33 cellular contexts compared by ENCODE assay signal in the genomic region with DNA sequence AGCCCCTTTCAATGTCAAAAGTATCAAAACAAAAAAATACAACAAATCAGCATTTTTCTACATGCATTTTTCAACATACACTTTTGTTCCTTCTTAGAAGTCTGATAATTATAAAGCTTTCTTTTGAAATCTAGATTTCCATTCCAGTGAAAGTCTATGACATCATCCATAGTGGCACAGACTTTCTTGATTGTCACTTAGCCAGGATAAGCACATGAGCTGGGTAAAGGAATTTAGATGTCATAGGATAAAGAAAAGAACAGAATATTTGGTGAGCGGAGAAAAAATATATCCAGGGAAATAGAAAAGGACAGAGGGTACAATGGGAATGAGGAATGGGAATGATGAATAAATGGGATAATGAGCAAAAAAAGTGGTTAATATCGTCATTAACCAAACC. TPM values are rescaled to one million over a fixed set of nuclear protein-coding genes. Genes with fewer than 3 reads are reported as not detected.
"Had no signal": no experiment of that assay in that cellular context is flagged by ENCODE, and none has a peak within 500 bp of the region (broad histone marks: within the 10 kb centered on the region; RNA-seq: fewer than 3 reads in every experiment).

No MANE protein-coding gene starts in this region.

- H3K36me3 Mint-ChIP-seq: activated CD4-positive, alpha-beta memory T cell treated with anti-CD3 and anti-CD28 coated beads for 36 hours; activated naive CD4-positive, alpha-beta T cell treated with anti-CD3 and anti-CD28 coated beads, Interleukin-2, amount 10 ng/mL, durations not matched to agents 7 days and 5 days; activated naive CD8-positive, alpha-beta T cell treated with anti-CD3 and anti-CD28 coated beads, Interleukin-2, amount 10 ng/mL, durations not matched to agents 7 days and 5 days; immature natural killer cell; naive B cell; stimulated activated effector memory CD8-positive, alpha-beta T cell treated with anti-CD3 and anti-CD28 coated beads, Interleukin-12 subunit alpha, Interleukin-12 subunit beta, amount 100 ng/mL, for 72 hours had no signal

- FAIRE-seq: kidney, small intestine, TTC549 had no signal

- H3K27ac Mint-ChIP-seq: activated CD4-positive, alpha-beta memory T cell treated with anti-CD3 and anti-CD28 coated beads for 36 hours; activated CD4-positive, alpha-beta T cell treated with anti-CD3 and anti-CD28 coated beads, Interleukin-2, amount 10 ng/mL, durations not matched to agents 24 days and 14 days; activated naive CD4-positive, alpha-beta T cell treated with anti-CD3 and anti-CD28 coated beads, Interleukin-2, amount 10 ng/mL, durations not matched to agents 7 days and 5 days; activated naive CD8-positive, alpha-beta T cell treated with anti-CD3 and anti-CD28 coated beads, Interleukin-2, amount 10 ng/mL, durations not matched to agents 7 days and 5 days; activated T-cell treated with anti-CD3 and anti-CD28 coated beads, Interleukin-2, amount 50 U/mL, for 24 hours; immature natural killer cell; naive B cell; stimulated activated effector memory CD8-positive, alpha-beta T cell treated with anti-CD3 and anti-CD28 coated beads, Interleukin-12 subunit alpha, Interleukin-12 subunit beta, amount 100 ng/mL, for 72 hours; stimulated activated naive CD8-positive, alpha-beta T cell treated with anti-CD3 and anti-CD28 coated beads, Interleukin-15, amount 100 ng/mL, for 72 hours; T-helper 1 cell treated with Interleukin-12 subunit alpha and Interleukin-12 subunit beta and Interleukin-4 antibody, amounts not matched to agents 30 μg/mL and 1 μg/mL, for 36 hours had no signal

- H3K4me1 Mint-ChIP-seq: activated CD4-positive, alpha-beta T cell treated with anti-CD3 and anti-CD28 coated beads, Interleukin-2, amount 10 ng/mL, durations not matched to agents 24 days and 14 days; activated naive CD4-positive, alpha-beta T cell treated with anti-CD3 and anti-CD28 coated beads, Interleukin-2, amount 10 ng/mL, durations not matched to agents 7 days and 5 days; activated naive CD8-positive, alpha-beta T cell treated with anti-CD3 and anti-CD28 coated beads, Interleukin-2, amount 10 ng/mL, durations not matched to agents 7 days and 5 days; immature natural killer cell; naive B cell; neural crest cell; stimulated activated effector memory CD8-positive, alpha-beta T cell treated with anti-CD3 and anti-CD28 coated beads, Interleukin-12 subunit alpha, Interleukin-12 subunit beta, amount 100 ng/mL, for 72 hours; stimulated activated naive CD8-positive, alpha-beta T cell treated with anti-CD3 and anti-CD28 coated beads, Interleukin-15, amount 100 ng/mL, for 72 hours had no signal

- ATAC-seq: gastroesophageal sphincter; left colon; stimulated activated effector memory CD8-positive, alpha-beta T cell treated with anti-CD3 and anti-CD28 coated beads, Interleukin-12 subunit alpha, Interleukin-12 subunit beta, amount 100 ng/mL, for 72 hours; stimulated activated naive CD8-positive, alpha-beta T cell treated with anti-CD3 and anti-CD28 coated beads, Interleukin-15, amount 100 ng/mL, for 72 hours; upper lobe of right lung had no signal

- H3K36me3 ChIP-seq: colonic mucosa, gastroesophageal sphincter, sigmoid colon, thyroid gland, upper lobe of right lung had no signal

- DNase-seq: activated CD4-positive, alpha-beta memory T cell treated with anti-CD3 and anti-CD28 coated beads for 36 hours; activated CD4-positive, alpha-beta T cell treated with anti-CD3 and anti-CD28 coated beads, Interleukin-2, amount 10 ng/mL, durations not matched to agents 24 days and 14 days; activated CD8-positive, alpha-beta memory T cell treated with anti-CD3 and anti-CD28 coated beads, Interleukin-2, amount 50 U/mL, for 4 hours; activated gamma-delta T cell; activated naive CD4-positive, alpha-beta T cell treated with anti-CD3 and anti-CD28 coated beads, Interleukin-2, amount 10 ng/mL, durations not matched to agents 7 days and 5 days; activated naive CD8-positive, alpha-beta T cell treated with anti-CD3 and anti-CD28 coated beads, Interleukin-2, amount 10 ng/mL, durations not matched to agents 7 days and 5 days; activated T-cell treated with anti-CD3 and anti-CD28 coated beads, Interleukin-2, amount 50 U/mL, for 24 hours; amniotic stem cell; colonic mucosa; dorsolateral prefrontal cortex; effector memory CD4-positive, alpha-beta T cell; hippocampal formation; immature natural killer cell; kidney; left colon; mammary epithelial cell; naive B cell; sigmoid colon; small intestine; stimulated activated CD4-positive, alpha-beta T cell treated with anti-CD3 and anti-CD28 coated beads, Interleukin-4, amount 100 ng/mL, for 24 hours; stimulated activated naive CD8-positive, alpha-beta T cell treated with anti-CD3 and anti-CD28 coated beads, Interleukin-15, amount 100 ng/mL, for 72 hours; substantia nigra; SW 1271; T-helper 9 cell; thyroid gland; upper lobe of right lung had no signal

- H3K9me3 ChIP-seq: colonic mucosa, gastroesophageal sphincter, sigmoid colon, thyroid gland, upper lobe of right lung had no signal

- H3K4me1 ChIP-seq: colonic mucosa, gastroesophageal sphincter, thyroid gland, upper lobe of right lung had no signal

- H3K9me3 Mint-ChIP-seq: activated CD4-positive, alpha-beta T cell treated with anti-CD3 and anti-CD28 coated beads, Interleukin-2, amount 10 ng/mL, durations not matched to agents 24 days and 14 days; activated naive CD4-positive, alpha-beta T cell treated with anti-CD3 and anti-CD28 coated beads, Interleukin-2, amount 10 ng/mL, durations not matched to agents 7 days and 5 days; neural crest cell had no signal

- H3K27ac ChIP-seq: colonic mucosa, dorsolateral prefrontal cortex, gastroesophageal sphincter, sigmoid colon, thyroid gland, upper lobe of right lung, VCaP had no signal

- H3K4me3 ChIP-seq: colonic mucosa, dorsolateral prefrontal cortex, gastroesophageal sphincter, sigmoid colon, thyroid gland, upper lobe of right lung had no signal

- H3K27me3 ChIP-seq: colonic mucosa, gastroesophageal sphincter, sigmoid colon, thyroid gland, upper lobe of right lung had no signal

- H3K27me3 Mint-ChIP-seq: activated CD4-positive, alpha-beta memory T cell treated with anti-CD3 and anti-CD28 coated beads for 36 hours; activated CD4-positive, alpha-beta T cell treated with anti-CD3 and anti-CD28 coated beads, Interleukin-2, amount 10 ng/mL, durations not matched to agents 24 days and 14 days; activated naive CD4-positive, alpha-beta T cell treated with anti-CD3 and anti-CD28 coated beads, Interleukin-2, amount 10 ng/mL, durations not matched to agents 7 days and 5 days; activated naive CD8-positive, alpha-beta T cell treated with anti-CD3 and anti-CD28 coated beads, Interleukin-2, amount 10 ng/mL, durations not matched to agents 7 days and 5 days; activated T-cell treated with anti-CD3 and anti-CD28 coated beads, Interleukin-2, amount 50 U/mL, for 24 hours; naive B cell; stimulated activated naive CD8-positive, alpha-beta T cell treated with anti-CD3 and anti-CD28 coated beads, Interleukin-15, amount 100 ng/mL, for 72 hours had no signal

- H3K4me3 Mint-ChIP-seq: activated CD4-positive, alpha-beta memory T cell treated with anti-CD3 and anti-CD28 coated beads for 36 hours; activated CD4-positive, alpha-beta T cell treated with anti-CD3 and anti-CD28 coated beads, Interleukin-2, amount 10 ng/mL, durations not matched to agents 24 days and 14 days; activated naive CD4-positive, alpha-beta T cell treated with anti-CD3 and anti-CD28 coated beads, Interleukin-2, amount 10 ng/mL, durations not matched to agents 7 days and 5 days; activated naive CD8-positive, alpha-beta T cell treated with anti-CD3 and anti-CD28 coated beads, Interleukin-2, amount 10 ng/mL, durations not matched to agents 7 days and 5 days; activated T-cell treated with anti-CD3 and anti-CD28 coated beads, Interleukin-2, amount 50 U/mL, for 24 hours; immature natural killer cell; naive B cell; neural crest cell; stimulated activated effector memory CD8-positive, alpha-beta T cell treated with anti-CD3 and anti-CD28 coated beads, Interleukin-12 subunit alpha, Interleukin-12 subunit beta, amount 100 ng/mL, for 72 hours; stimulated activated naive CD8-positive, alpha-beta T cell treated with anti-CD3 and anti-CD28 coated beads, Interleukin-15, amount 100 ng/mL, for 72 hours; T-helper 1 cell treated with Interleukin-12 subunit alpha and Interleukin-12 subunit beta and Interleukin-4 antibody, amounts not matched to agents 30 μg/mL and 1 μg/mL, for 36 hours had no signal

RNA-seq across cellular contexts. Expression of a gene that starts 15.1 kb away (rescaled TPM):
- total RNA-seq: activated CD4-positive, alpha-beta memory T cell treated with anti-CD3 and anti-CD28 coated beads for 36 hours; activated CD4-positive, alpha-beta T cell treated with anti-CD3 and anti-CD28 coated beads, Interleukin-2, amount 10 ng/mL, durations not matched to agents 24 days and 14 days; activated CD8-positive, alpha-beta memory T cell treated with anti-CD3 and anti-CD28 coated beads for 36 hours; activated naive CD8-positive, alpha-beta T cell treated with anti-CD3 and anti-CD28 coated beads, Interleukin-2, amount 10 ng/mL, durations not matched to agents 7 days and 5 days; mammary epithelial cell had no signal
- polyA plus RNA-seq: immature natural killer cell, mammary epithelial cell had no signal
